ENCODE assay signal across 15 cellular contexts in the genomic region with DNA sequence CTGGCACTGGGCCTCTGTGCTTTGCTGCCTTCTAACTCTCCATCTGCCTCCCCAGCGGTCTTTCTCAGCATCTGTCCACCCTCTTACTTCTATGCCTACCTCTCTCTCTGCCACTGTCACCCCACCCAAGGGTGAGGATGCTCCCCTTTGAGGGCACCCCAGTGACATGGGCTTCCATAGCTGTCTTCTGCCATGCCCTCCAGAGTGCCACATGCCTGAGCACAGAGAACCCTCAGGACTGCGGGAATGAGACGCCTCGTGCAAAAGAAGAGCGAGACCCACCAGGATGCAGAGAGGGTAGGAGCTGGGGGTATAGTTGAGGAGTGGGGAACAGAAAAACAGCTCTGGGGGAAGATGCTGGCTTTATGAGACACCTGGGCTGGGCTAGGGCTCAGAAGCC.
DNase-seq lines count a peak whose midpoint lies in the region; ATAC-seq and TF ChIP-seq lines count a peak whose summit lies in the region.
"Had no signal": no experiment of that assay in that cellular context is flagged by ENCODE, and none has a peak within 500 bp of the region (broad histone marks: within the 10 kb centered on the region; RNA-seq: fewer than 3 reads in every experiment).

No MANE protein-coding gene starts in this region.

- TF ChIP-seq CTCF in gastroesophageal sphincter (IDR thresholded peaks at IDR 0.05), result no peak

- H3K4me3 ChIP-seq in CD4-positive, CD25-positive, alpha-beta regulatory T cell (ENCODE audit: low read depth, low read length), result no peak overlapping the region
- no peak overlapping the region for H3K4me3 ChIP-seq in CD8-positive, alpha-beta memory T cell (ENCODE audit: low read length)
- no peak overlapping the region for H3K4me3 ChIP-seq in gastroesophageal sphincter
- H3K4me3 ChIP-seq: A549, GM12878, GM23338 had no signal

- no peak for TF ChIP-seq POLR2A in gastroesophageal sphincter (IDR thresholded peaks at IDR 0.05)

- H3K27ac ChIP-seq in CD4-positive, CD25-positive, alpha-beta regulatory T cell (ENCODE audit: insufficient read depth, low read length, poor library complexity, severe bottlenecking), result no peak overlapping the region
- H3K27ac ChIP-seq in CD8-positive, alpha-beta memory T cell (ENCODE audit: low read depth, low read length), result no peak overlapping the region
- peak overlapping the region; percentile 95 for H3K27ac ChIP-seq in substantia nigra (ENCODE audit: low read depth, low read length, poor library complexity, severe bottlenecking)
- H3K27ac ChIP-seq in gastroesophageal sphincter, result no peak overlapping the region
- H3K27ac ChIP-seq: A549, C4-2B had no signal

- no peaks in the 10 kb centered on the region for H3K36me3 Mint-ChIP-seq in CD4-positive, CD25-positive, alpha-beta regulatory T cell
- no peaks in the 10 kb centered on the region for H3K36me3 Mint-ChIP-seq in CD8-positive, alpha-beta memory T cell
- H3K36me3 Mint-ChIP-seq: CD8-positive, alpha-beta T cell; IgD-negative memory B cell had no signal

- peaks cover 0 to 19% (median 12%) of the 10 kb centered on the region in 4 donors for H3K4me1 Mint-ChIP-seq in CD4-positive, CD25-positive, alpha-beta regulatory T cell
- H3K4me1 Mint-ChIP-seq in CD8-positive, alpha-beta memory T cell, result peaks cover 14 to 19% (median 17%) of the 10 kb centered on the region in 3 donors

- CTCF ChIA-PET in CD8-positive, alpha-beta memory T cell (lab: Charles Lee), result interaction anchor here (2.5 to 3.5 kb wide), 2 partner anchors 8 to 165 kb away, joined by 13 to 53 read pairs; no protein-coding TSS in a partner anchor

- DNase-seq in CD4-positive, CD25-positive, alpha-beta regulatory T cell, result no peak
- no peak for DNase-seq in CD8-positive, alpha-beta memory T cell
- peak; percentile 11 for DNase-seq in globus pallidus (ENCODE audit: low spot score)
- DNase-seq in substantia nigra (lab: John Stamatoyannopoulos, UW), result no peak
- no peak for DNase-seq in EL
- DNase-seq: BE2C; Caco-2; CD8-positive, alpha-beta T cell; H9 had no signal

- ATAC-seq in CD4-positive, CD25-positive, alpha-beta regulatory T cell (ENCODE audit: low read depth in 2 of 2), result no peak
- ATAC-seq in gastroesophageal sphincter, result no peak
- ATAC-seq: A549; CD8-positive, alpha-beta T cell; GM12878 had no signal

- H3K9me3 Mint-ChIP-seq in CD4-positive, CD25-positive, alpha-beta regulatory T cell, result no peaks in the 10 kb centered on the region
- H3K9me3 Mint-ChIP-seq in CD8-positive, alpha-beta memory T cell, result no peaks in the 10 kb centered on the region
- H3K9me3 Mint-ChIP-seq: CD8-positive, alpha-beta T cell; GM23338; H9; IgD-negative memory B cell had no signal

- WGBS in gastroesophageal sphincter (ENCODE audit: low coverage in 1 of 2), 2 donors, result 71 to 90% methylated on average over 1 of the region's 5 CpGs

- TF ChIP-seq EP300 in gastroesophageal sphincter (IDR thresholded peaks at IDR 0.05), result no peak

- H3K36me3 ChIP-seq in CD4-positive, CD25-positive, alpha-beta regulatory T cell (ENCODE audit: control insufficient read depth, insufficient read depth, low read length), result no peaks in the 10 kb centered on the region
- H3K36me3 ChIP-seq in CD8-positive, alpha-beta memory T cell (ENCODE audit: insufficient read depth, low read length), result no peaks in the 10 kb centered on the region
- no peaks in the 10 kb centered on the region for H3K36me3 ChIP-seq in gastroesophageal sphincter
- H3K36me3 ChIP-seq: BE2C had no signal

- H3K27me3 ChIP-seq in CD4-positive, CD25-positive, alpha-beta regulatory T cell (ENCODE audit: control insufficient read depth, insufficient read depth, low read length), result no peaks in the 10 kb centered on the region
- no peaks in the 10 kb centered on the region for H3K27me3 ChIP-seq in CD8-positive, alpha-beta memory T cell (ENCODE audit: insufficient read depth, low read length, poor library complexity, severe bottlenecking)
- peaks cover 25% of the 10 kb centered on the region for H3K27me3 ChIP-seq in gastroesophageal sphincter

- no peak overlapping the region for H3K4me3 Mint-ChIP-seq in CD4-positive, CD25-positive, alpha-beta regulatory T cell
- no peak overlapping the region for H3K4me3 Mint-ChIP-seq in CD8-positive, alpha-beta memory T cell
- H3K4me3 Mint-ChIP-seq: CD8-positive, alpha-beta T cell; GM23338; H9; IgD-negative memory B cell had no signal

- H3K27ac Mint-ChIP-seq in CD4-positive, CD25-positive, alpha-beta regulatory T cell, result peak overlapping the region in 2 of 3 donors; percentile 31 to 85
- H3K27ac Mint-ChIP-seq in CD8-positive, alpha-beta memory T cell, result peak overlapping the region in 5 of 8 donors; percentile 17 to 64 (median 52)
- H3K27ac Mint-ChIP-seq: CD8-positive, alpha-beta T cell; GM23338; IgD-negative memory B cell had no signal

- no peaks in the 10 kb centered on the region for H3K4me1 ChIP-seq in CD4-positive, CD25-positive, alpha-beta regulatory T cell (ENCODE audit: control insufficient read depth, insufficient read depth, low read length, poor library complexity, severe bottlenecking)
- peaks cover 11% of the 10 kb centered on the region for H3K4me1 ChIP-seq in CD8-positive, alpha-beta memory T cell (ENCODE audit: insufficient read depth, low read length)
- H3K4me1 ChIP-seq in gastroesophageal sphincter, result no peaks in the 10 kb centered on the region
- H3K4me1 ChIP-seq: A549, BE2C, Caco-2 had no signal

- H3K27me3 Mint-ChIP-seq in CD4-positive, CD25-positive, alpha-beta regulatory T cell, result no peaks in the 10 kb centered on the region
- peaks cover 0 to 7% of the 10 kb centered on the region in 2 donors for H3K27me3 Mint-ChIP-seq in CD8-positive, alpha-beta memory T cell

- H3K9me3 ChIP-seq in CD4-positive, CD25-positive, alpha-beta regulatory T cell (ENCODE audit: control insufficient read depth in 2 of 2, low read length in 2 of 2), result no peaks in the 10 kb centered on the region
- no peaks in the 10 kb centered on the region for H3K9me3 ChIP-seq in CD8-positive, alpha-beta memory T cell (ENCODE audit: low read length)
- no peaks in the 10 kb centered on the region for H3K9me3 ChIP-seq in gastroesophageal sphincter
- H3K9me3 ChIP-seq: A549, BE2C, Caco-2 had no signal

- POLR2A ChIA-PET in CD8-positive, alpha-beta memory T cell (lab: Charles Lee), result no interaction called here
